In the genomic region with DNA sequence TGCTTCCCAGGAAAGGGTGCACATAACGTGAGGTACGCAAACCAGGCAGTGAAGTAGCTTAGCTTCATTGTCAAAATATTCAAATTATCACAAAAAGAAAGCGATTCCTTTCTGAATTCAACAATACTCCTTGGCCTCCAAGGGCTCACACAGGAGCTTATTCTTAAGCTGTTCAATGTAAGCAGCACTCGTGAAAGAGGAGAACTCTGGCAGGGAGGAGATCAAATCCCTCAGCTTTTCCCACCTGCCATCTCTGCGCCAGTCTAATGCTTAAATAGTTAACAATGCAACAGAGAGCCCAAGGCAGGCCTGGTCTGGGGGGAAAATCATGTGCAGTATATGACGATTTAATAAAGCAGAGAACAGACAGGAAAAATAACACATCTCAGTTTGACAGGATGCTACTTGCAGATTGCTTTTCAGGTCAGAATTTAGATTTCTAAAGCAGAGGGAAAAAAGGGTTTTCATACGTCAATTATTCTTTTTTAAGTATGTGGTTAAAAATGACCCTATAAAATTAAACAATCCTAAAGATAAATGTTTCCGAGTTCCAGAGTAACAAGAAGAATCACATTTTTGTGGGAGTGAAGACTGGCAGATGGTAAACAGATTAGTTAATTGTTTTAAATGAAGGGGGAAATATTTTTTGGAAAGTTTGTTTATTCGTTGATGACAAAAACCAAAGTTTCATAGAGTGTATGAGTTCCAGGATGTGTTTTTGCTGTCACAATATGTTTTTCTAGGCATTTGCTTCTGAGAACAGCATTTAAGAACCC, we compare ENCODE assay signal across 2 cellular contexts.
TF ChIP-seq lines count a peak whose summit lies in the region.

No MANE protein-coding gene starts in this region.

TF ChIP-seq in K562, 482 proteins besides CTCF, POLR2A, EP300 and RAD21:
- TF ChIP-seq, protein P1, sequence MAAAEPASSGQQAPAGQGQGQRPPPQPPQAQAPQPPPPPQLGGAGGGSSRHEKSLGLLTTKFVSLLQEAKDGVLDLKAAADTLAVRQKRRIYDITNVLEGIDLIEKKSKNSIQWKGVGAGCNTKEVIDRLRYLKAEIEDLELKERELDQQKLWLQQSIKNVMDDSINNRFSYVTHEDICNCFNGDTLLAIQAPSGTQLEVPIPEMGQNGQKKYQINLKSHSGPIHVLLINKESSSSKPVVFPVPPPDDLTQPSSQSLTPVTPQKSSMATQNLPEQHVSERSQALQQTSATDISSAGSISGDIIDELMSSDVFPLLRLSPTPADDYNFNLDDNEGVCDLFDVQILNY (CRISPR knock-in tag; IDR thresholded peaks at IDR 0.05), result no peak
- TF ChIP-seq ARID2 (IDR thresholded peaks at IDR 0.05), result no peak

TF ChIP-seq in SK-N-SH, 30 proteins besides CTCF, POLR2A, EP300 and RAD21:
- no peak for TF ChIP-seq GATA2 (CRISPR knock-in tag; IDR thresholded peaks at IDR 0.05)
- TF ChIP-seq NRF1 (IDR thresholded peaks at IDR 0.05; ENCODE audit: low read depth, low read length), result no peak
- TF ChIP-seq, protein P2, sequence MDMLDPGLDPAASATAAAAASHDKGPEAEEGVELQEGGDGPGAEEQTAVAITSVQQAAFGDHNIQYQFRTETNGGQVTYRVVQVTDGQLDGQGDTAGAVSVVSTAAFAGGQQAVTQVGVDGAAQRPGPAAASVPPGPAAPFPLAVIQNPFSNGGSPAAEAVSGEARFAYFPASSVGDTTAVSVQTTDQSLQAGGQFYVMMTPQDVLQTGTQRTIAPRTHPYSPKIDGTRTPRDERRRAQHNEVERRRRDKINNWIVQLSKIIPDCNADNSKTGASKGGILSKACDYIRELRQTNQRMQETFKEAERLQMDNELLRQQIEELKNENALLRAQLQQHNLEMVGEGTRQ (IDR thresholded peaks at IDR 0.05; ENCODE audit: borderline replicate concordance, low read depth, low read length), result no peak
- TF ChIP-seq RXRA (IDR thresholded peaks at IDR 0.05; ENCODE audit: borderline replicate concordance, low read depth), result no peak
- TF ChIP-seq, protein P3, sequence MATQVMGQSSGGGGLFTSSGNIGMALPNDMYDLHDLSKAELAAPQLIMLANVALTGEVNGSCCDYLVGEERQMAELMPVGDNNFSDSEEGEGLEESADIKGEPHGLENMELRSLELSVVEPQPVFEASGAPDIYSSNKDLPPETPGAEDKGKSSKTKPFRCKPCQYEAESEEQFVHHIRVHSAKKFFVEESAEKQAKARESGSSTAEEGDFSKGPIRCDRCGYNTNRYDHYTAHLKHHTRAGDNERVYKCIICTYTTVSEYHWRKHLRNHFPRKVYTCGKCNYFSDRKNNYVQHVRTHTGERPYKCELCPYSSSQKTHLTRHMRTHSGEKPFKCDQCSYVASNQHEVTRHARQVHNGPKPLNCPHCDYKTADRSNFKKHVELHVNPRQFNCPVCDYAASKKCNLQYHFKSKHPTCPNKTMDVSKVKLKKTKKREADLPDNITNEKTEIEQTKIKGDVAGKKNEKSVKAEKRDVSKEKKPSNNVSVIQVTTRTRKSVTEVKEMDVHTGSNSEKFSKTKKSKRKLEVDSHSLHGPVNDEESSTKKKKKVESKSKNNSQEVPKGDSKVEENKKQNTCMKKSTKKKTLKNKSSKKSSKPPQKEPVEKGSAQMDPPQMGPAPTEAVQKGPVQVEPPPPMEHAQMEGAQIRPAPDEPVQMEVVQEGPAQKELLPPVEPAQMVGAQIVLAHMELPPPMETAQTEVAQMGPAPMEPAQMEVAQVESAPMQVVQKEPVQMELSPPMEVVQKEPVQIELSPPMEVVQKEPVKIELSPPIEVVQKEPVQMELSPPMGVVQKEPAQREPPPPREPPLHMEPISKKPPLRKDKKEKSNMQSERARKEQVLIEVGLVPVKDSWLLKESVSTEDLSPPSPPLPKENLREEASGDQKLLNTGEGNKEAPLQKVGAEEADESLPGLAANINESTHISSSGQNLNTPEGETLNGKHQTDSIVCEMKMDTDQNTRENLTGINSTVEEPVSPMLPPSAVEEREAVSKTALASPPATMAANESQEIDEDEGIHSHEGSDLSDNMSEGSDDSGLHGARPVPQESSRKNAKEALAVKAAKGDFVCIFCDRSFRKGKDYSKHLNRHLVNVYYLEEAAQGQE (IDR thresholded peaks at IDR 0.05; ENCODE audit: low read depth, low read length), result no peak
- no peak for TF ChIP-seq EZH2phosphoT487 (IDR thresholded peaks at IDR 0.05; ENCODE audit: borderline replicate concordance, low read depth)
